ENCODE assay signal across 8 cellular contexts in genomic region chr6:138162104-138162946, GRCh38. TPM values are rescaled to one million over a fixed set of nuclear protein-coding genes. Genes with fewer than 3 reads are reported as not detected.
DNase-seq lines count a peak whose midpoint lies in the region; ATAC-seq and TF ChIP-seq lines count a peak whose summit lies in the region.

No MANE protein-coding gene starts in this region.

- no peaks in the 10 kb centered on the region for H3K9me3 Mint-ChIP-seq in activated T-cell treated with anti-CD3 and anti-CD28 coated beads, Interleukin-2, amount 50 U/mL, for 24 hours

- H3K4me2 ChIP-seq in parathyroid adenoma (ENCODE audit: low read length), result peak overlapping the region; percentile 97

- peaks cover 0 to 46% (median 0%) of the 10 kb centered on the region in 9 donors for H3K27me3 ChIP-seq in heart left ventricle
- H3K27me3 ChIP-seq in parathyroid adenoma (ENCODE audit: control insufficient read depth, insufficient read depth, low read length), result no peaks in the 10 kb centered on the region

- intact Hi-C loops in heart left ventricle (cut with DNase I), result no loop called here

- no peak overlapping the region for H3K27ac Mint-ChIP-seq in activated T-cell treated with anti-CD3 and anti-CD28 coated beads, Interleukin-2, amount 50 U/mL, for 24 hours

- H3K36me3 ChIP-seq in heart left ventricle (no peaks in the 10 kb centered on the region), parathyroid adenoma (ENCODE audit: control insufficient read depth, insufficient read depth, low read length) (no peaks in the 10 kb centered on the region)

- H2AFZ ChIP-seq in parathyroid adenoma, result peak overlapping the region; percentile 89

- peaks cover 15% of the 10 kb centered on the region for H3K4me1 Mint-ChIP-seq in activated T-cell treated with anti-CD3 and anti-CD28 coated beads, Interleukin-2, amount 50 U/mL, for 24 hours (ENCODE audit: low read depth)

- TF ChIP-seq CTCF in heart left ventricle (IDR thresholded peaks at IDR 0.05) (no peak), parathyroid adenoma (IDR thresholded peaks at IDR 0.05) (no peak)

- WGBS in heart left ventricle, 4 donors, result 4 to 10% (median 6%) methylated on average over 19 to 53 of the region's 53 CpGs

- DNase-seq in COLO668 (lab: John Stamatoyannopoulos, UW; ENCODE audit: unreplicated experiment) (peak; percentile 54), Kasumi-1 (lab: John Stamatoyannopoulos, UW) (peak; percentile 25 to 30), heart left ventricle (peak in 3 of 5 donors; percentile 11 to 54 (median 22)), HUDEP-2 (lab: John Stamatoyannopoulos, UW; ENCODE audit: unreplicated experiment in 76 of 76) (no peak), activated gamma-delta T cell treated with Interleukin-2 at 50 U/mL for 16 hours (no peak)
- no peak for DNase-seq in activated T-cell treated with anti-CD3 and anti-CD28 coated beads, Interleukin-2, amount 50 U/mL, for 24 hours

- H3K4me1 ChIP-seq in heart left ventricle, result peaks cover 0 to 22% (median 13%) of the 10 kb centered on the region in 12 donors
- peaks cover 3% of the 10 kb centered on the region for H3K4me1 ChIP-seq in parathyroid adenoma

- H3K4me3 ChIP-seq in heart left ventricle (peak overlapping the region; percentile 44 to 83 (median 70)), parathyroid adenoma (ENCODE audit: low read depth, low read length) (peak overlapping the region; percentile 82)

- H3K9me3 ChIP-seq in heart left ventricle, result no peaks in the 10 kb centered on the region
- no peaks in the 10 kb centered on the region for H3K9me3 ChIP-seq in parathyroid adenoma (ENCODE audit: control insufficient read depth, low read length)

- no peaks in the 10 kb centered on the region for H3K36me3 Mint-ChIP-seq in activated T-cell treated with anti-CD3 and anti-CD28 coated beads, Interleukin-2, amount 50 U/mL, for 24 hours (ENCODE audit: low read depth)

- H3K27ac ChIP-seq in heart left ventricle (peak overlapping the region in 6 of 12 donors; percentile 17 to 59 (median 42)), parathyroid adenoma (peak overlapping the region; percentile 81)

- peak; percentile 25 for ATAC-seq in GM21447 (IDR thresholded peaks at IDR 0.05; ENCODE audit: unreplicated experiment)
- ATAC-seq in heart left ventricle, result peak in 3 of 4 donors; percentile 13 to 35 (median 25)

- H3K79me2 ChIP-seq in parathyroid adenoma, result peaks cover 27% of the 10 kb centered on the region

- no peak for TF ChIP-seq POLR2A in heart left ventricle (IDR thresholded peaks at IDR 0.05)

- H3K4me3 Mint-ChIP-seq in activated T-cell treated with anti-CD3 and anti-CD28 coated beads, Interleukin-2, amount 50 U/mL, for 24 hours, result peak overlapping the region; percentile 75

- H3K27me3 Mint-ChIP-seq in activated T-cell treated with anti-CD3 and anti-CD28 coated beads, Interleukin-2, amount 50 U/mL, for 24 hours, result peaks cover 67% of the 10 kb centered on the region

- no peak overlapping the region for H3K9ac ChIP-seq in parathyroid adenoma

RNA-seq across cellular contexts. Expression of gene ARFGEF3, which starts 0.6 kb away (rescaled TPM):
- total RNA-seq in heart left ventricle, result 10 to 100 TPM in 1 of 9 donors, 1 to 10 TPM in 8; 1.0 to 11.9 (median 2.8) TPM
- under 1 TPM; 0.58 to 0.65 TPM for polyA plus RNA-seq in heart left ventricle

RNA-seq across cellular contexts. Expression of gene PERP, which starts 55.1 kb away (rescaled TPM):
- 10 to 100 TPM; 49.5 to 73.4 (median 53.6) TPM for total RNA-seq in heart left ventricle
- 10 to 100 TPM; 41.0 to 54.2 TPM for polyA plus RNA-seq in heart left ventricle

RNA-seq across cellular contexts. Expression of gene PBOV1, which starts 56.0 kb away (rescaled TPM):
- not detected for total RNA-seq in heart left ventricle
- not detected for polyA plus RNA-seq in heart left ventricle

Comparison
In these comparisons a context has a peak if more than half of its experiments do, and no peak if none do; other contexts are left out.
1. DNase-seq: peak in COLO668 (single experiment), Kasumi-1 (2 of 2) and heart left ventricle (3 of 5); none in activated T-cell treated with anti-CD3 and anti-CD28 coated beads, Interleukin-2, amount 50 U/mL, for 24 hours (single experiment), HUDEP-2 (0 of 76) and activated gamma-delta T cell treated with Interleukin-2 at 50 U/mL for 16 hours (single experiment).